ENCODE assay signal across 14 cellular contexts in the genomic region with DNA sequence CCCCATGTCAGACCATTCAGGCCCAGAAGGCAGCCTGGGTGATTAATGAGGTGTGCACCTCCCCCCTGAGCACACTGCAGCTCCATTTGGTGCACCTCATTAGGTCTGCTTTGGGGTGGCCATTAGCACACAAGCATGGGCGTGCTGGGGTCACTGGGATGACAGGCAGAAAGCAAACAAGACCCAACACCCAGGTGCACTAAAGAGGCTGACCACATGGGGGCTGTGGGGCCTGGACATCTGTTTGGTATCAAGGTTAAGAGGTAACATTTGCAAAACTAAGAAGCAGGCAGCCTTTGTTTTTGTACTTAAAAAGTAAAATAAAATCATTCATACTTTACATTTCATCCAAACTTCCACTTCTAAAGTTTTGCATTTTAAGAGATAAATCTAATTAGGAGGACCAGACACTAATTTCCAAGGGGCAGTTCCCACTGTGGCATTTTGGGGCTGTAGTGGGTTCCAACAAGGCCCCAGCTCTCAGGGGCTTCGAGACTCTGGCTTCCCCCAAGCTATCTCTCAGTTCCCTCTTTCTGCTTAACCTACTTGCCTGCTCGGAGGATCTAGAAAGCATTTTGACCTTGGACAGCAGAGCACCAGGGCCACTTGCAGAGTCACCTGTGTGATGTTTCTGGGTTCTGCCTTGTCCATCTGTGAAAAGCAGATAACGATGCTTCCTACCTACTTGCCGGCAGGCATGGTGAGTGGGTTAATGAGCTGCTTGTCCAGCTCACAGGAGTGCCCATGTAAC.
DNase-seq lines count a peak whose midpoint lies in the region; ATAC-seq and TF ChIP-seq lines count a peak whose summit lies in the region.
"Had no signal": no experiment of that assay in that cellular context is flagged by ENCODE, and none has a peak within 500 bp of the region (broad histone marks: within the 10 kb centered on the region; RNA-seq: fewer than 3 reads in every experiment).

No MANE protein-coding gene starts in this region.

- no peaks in the 10 kb centered on the region for H3K27me3 ChIP-seq in liver (ENCODE audit: control insufficient read depth in 4 of 4, insufficient read depth in 4 of 4, low read length in 3 of 4)
- H3K27me3 ChIP-seq in upper lobe of left lung = no peaks in the 10 kb centered on the region
- H3K27me3 ChIP-seq: gastrocnemius medialis, pancreas had no signal

- no peaks in the 10 kb centered on the region for H3K9me2 ChIP-seq in OCI-LY7 (ENCODE audit: insufficient read depth, low read length)

- no peaks in the 10 kb centered on the region for H3K79me2 ChIP-seq in OCI-LY7 (ENCODE audit: insufficient read depth, low read depth, low read length)

- TF ChIP-seq EP300 in upper lobe of left lung (IDR thresholded peaks at IDR 0.05) = no peak

- peak; percentile 29 for TF ChIP-seq CTCF in GM13977 (IDR thresholded peaks at IDR 0.05; ENCODE audit: extremely low read depth, insufficient read depth, missing control alignments)
- peak; percentile 63 for TF ChIP-seq CTCF in OCI-LY7 (conservative IDR thresholded peaks at IDR 0.05; ENCODE audit: low read length)
- peak; percentile 20 for TF ChIP-seq CTCF in liver (IDR thresholded peaks at IDR 0.05; ENCODE audit: low read depth, low read length, missing input control)
- no peak for TF ChIP-seq CTCF in upper lobe of left lung (IDR thresholded peaks at IDR 0.05)

- H3K9me3 ChIP-seq in OCI-LY7 (ENCODE audit: low read length) (peaks cover 18% of the 10 kb centered on the region), liver (ENCODE audit: control insufficient read depth in 4 of 4, low read length in 3 of 4) (no peaks in the 10 kb centered on the region), upper lobe of left lung (no peaks in the 10 kb centered on the region)
- H3K9me3 ChIP-seq: gastrocnemius medialis, pancreas had no signal

- TF ChIP-seq POLR2A in upper lobe of left lung (IDR thresholded peaks at IDR 0.05) = no peak

- H3K27ac ChIP-seq in OCI-LY7 (ENCODE audit: low read depth, low read length, poor library complexity, severe bottlenecking) = peak overlapping the region; percentile 14
- no peak overlapping the region for H3K27ac ChIP-seq in liver (ENCODE audit: low read depth in 1 of 2, low read length in 2 of 2)
- H3K27ac ChIP-seq in upper lobe of left lung = no peak overlapping the region
- H3K27ac ChIP-seq: dorsolateral prefrontal cortex, gastrocnemius medialis, pancreas had no signal

- H3K36me3 ChIP-seq in OCI-LY7 (ENCODE audit: insufficient read depth, low read length) (no peaks in the 10 kb centered on the region; the same call in 1 of the 2 replicates), liver (ENCODE audit: control insufficient read depth in 4 of 4, insufficient read depth in 3 of 4, low read depth in 1 of 4, low read length in 3 of 4) (no peaks in the 10 kb centered on the region), upper lobe of left lung (no peaks in the 10 kb centered on the region)
- H3K36me3 ChIP-seq: gastrocnemius medialis, pancreas had no signal

- H4K20me1 ChIP-seq in OCI-LY7 (ENCODE audit: insufficient read depth, low read length) = no peaks in the 10 kb centered on the region

- POLR2A ChIA-PET in OCI-LY7 (lab: Charles Lee) = interaction anchor here (0.9 to 2.5 kb wide), 4 partner anchors 10 to 585 kb away, joined by 3 to 14 read pairs (median 4); no protein-coding TSS in a partner anchor

- peak; percentile 55 for ATAC-seq in HG02642 (IDR thresholded peaks at IDR 0.05; ENCODE audit: poor library complexity, unreplicated experiment)
- no peak for ATAC-seq in upper lobe of left lung (ENCODE audit: low FRiP score in 2 of 2)
- ATAC-seq: gastrocnemius medialis, pancreas had no signal

- H3K4me1 ChIP-seq in OCI-LY7 (ENCODE audit: insufficient read depth, low read length, poor library complexity, severe bottlenecking) = peaks cover 19% of the 10 kb centered on the region
- no peaks in the 10 kb centered on the region for H3K4me1 ChIP-seq in liver (ENCODE audit: control insufficient read depth in 4 of 4, insufficient read depth in 4 of 4, low read length in 3 of 4)
- H3K4me1 ChIP-seq in upper lobe of left lung = no peaks in the 10 kb centered on the region
- H3K4me1 ChIP-seq: gastrocnemius medialis, pancreas had no signal

- peak; percentile 32 for DNase-seq in GM13977 (ENCODE audit: low spot score)
- DNase-seq in OCI-LY7 (ENCODE audit: low spot score) = peak; percentile 68
- DNase-seq in C1 segment of cervical spinal cord (lab: John Stamatoyannopoulos, UW) = no peak
- DNase-seq in activated T-cell treated with anti-CD3 and anti-CD28 coated beads, Interleukin-2, amount 50 U/mL, for 1 hour = no peak
- no peak for DNase-seq in upper lobe of left lung
- no peak for DNase-seq in effector CD8-positive, alpha-beta T cell (lab: John Stamatoyannopoulos, UW)
- DNase-seq: Calu3, dorsolateral prefrontal cortex, gastrocnemius medialis, GOT3, NCI-H510A, pancreas had no signal

- in situ Hi-C loops in GM13977 (cut with MboI; ENCODE audit: low pct_unique_long_range_greater_than_20kb, low sequenced_read_pairs, unreplicated experiment) = no loop called here

- intact Hi-C loops in OCI-LY7 (cut with micrococcal nuclease; ENCODE audit: unreplicated experiment) = no loop called here

- peak in 1 of 2 donors; percentile 67 for TF ChIP-seq RAD21 in liver (IDR thresholded peaks at IDR 0.05)

- H3K4me2 ChIP-seq in OCI-LY7 (ENCODE audit: low read length) = peak overlapping the region; percentile 18

- peak overlapping the region; percentile 40; the same call in 1 of the 2 replicates for H2AFZ ChIP-seq in OCI-LY7 (ENCODE audit: low read length)

- CTCF ChIA-PET in OCI-LY7 (lab: Charles Lee; ENCODE audit: unreplicated experiment) = no interaction called here

- WGBS in liver = 81% methylated on average over 5 of the region's 5 CpGs
- WGBS in upper lobe of left lung, 2 donors = 71 to 81% methylated on average over 5 of the region's 5 CpGs

- H3K4me3 ChIP-seq in OCI-LY7 (ENCODE audit: low read depth, low read length, poor library complexity, severe bottlenecking) = no peak overlapping the region
- H3K4me3 ChIP-seq in liver (ENCODE audit: low read depth in 1 of 3, low read length in 3 of 3) = no peak overlapping the region
- H3K4me3 ChIP-seq in upper lobe of left lung = no peak overlapping the region
- H3K4me3 ChIP-seq: dorsolateral prefrontal cortex, gastrocnemius medialis, pancreas had no signal

- no TSS peak for BruUV-seq in OCI-LY7 (replicated peaks; lab: Mats Ljungman, UMichigan)

- no peak overlapping the region for H3K9ac ChIP-seq in liver (ENCODE audit: low read depth in 1 of 2, low read length in 2 of 2)

TF ChIP-seq in liver, 16 proteins besides CTCF, POLR2A, EP300 and RAD21 (continues in another document):
- TF ChIP-seq TAF1 (conservative IDR thresholded peaks at IDR 0.05) (no peak), RXRA (IDR thresholded peaks at IDR 0.05) (no peak), NR2F2 (IDR thresholded peaks at IDR 0.05) (no peak), MAX (IDR thresholded peaks at IDR 0.05) (no peak), HNF4A (conservative IDR thresholded peaks at IDR 0.05) (no peak), FOXA1 (IDR thresholded peaks at IDR 0.05) (no peak), FOXA2 (IDR thresholded peaks at IDR 0.05) (no peak), ZBTB33 (IDR thresholded peaks at IDR 0.05) (no peak), HNF4G (IDR thresholded peaks at IDR 0.05) (no peak), SP1 (IDR thresholded peaks at IDR 0.05) (no peak), JUND (IDR thresholded peaks at IDR 0.05) (no peak), YY1 (IDR thresholded peaks at IDR 0.05) (no peak), EGR1 (IDR thresholded peaks at IDR 0.05; ENCODE audit: low read depth in 2 of 2) (no peak)
- TF ChIP-seq, protein P1, sequence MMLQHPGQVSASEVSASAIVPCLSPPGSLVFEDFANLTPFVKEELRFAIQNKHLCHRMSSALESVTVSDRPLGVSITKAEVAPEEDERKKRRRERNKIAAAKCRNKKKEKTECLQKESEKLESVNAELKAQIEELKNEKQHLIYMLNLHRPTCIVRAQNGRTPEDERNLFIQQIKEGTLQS (IDR thresholded peaks at IDR 0.05) = no peak

Comparison
In these comparisons a context has a peak if more than half of its experiments do, and no peak if none do; other contexts are left out.
1. DNase-seq: peak in GM13977 (single experiment) and OCI-LY7 (single experiment); none in C1 segment of cervical spinal cord (0 of 14), activated T-cell treated with anti-CD3 and anti-CD28 coated beads, Interleukin-2, amount 50 U/mL, for 1 hour (single experiment), upper lobe of left lung (0 of 2) and effector CD8-positive, alpha-beta T cell (single experiment).
2. CTCF ChIP-seq: peak in GM13977 (single experiment), OCI-LY7 (single experiment) and liver (single experiment); none in upper lobe of left lung (0 of 6).